Comparison of ENCODE assay signal across 9 cellular contexts in the genomic region with DNA sequence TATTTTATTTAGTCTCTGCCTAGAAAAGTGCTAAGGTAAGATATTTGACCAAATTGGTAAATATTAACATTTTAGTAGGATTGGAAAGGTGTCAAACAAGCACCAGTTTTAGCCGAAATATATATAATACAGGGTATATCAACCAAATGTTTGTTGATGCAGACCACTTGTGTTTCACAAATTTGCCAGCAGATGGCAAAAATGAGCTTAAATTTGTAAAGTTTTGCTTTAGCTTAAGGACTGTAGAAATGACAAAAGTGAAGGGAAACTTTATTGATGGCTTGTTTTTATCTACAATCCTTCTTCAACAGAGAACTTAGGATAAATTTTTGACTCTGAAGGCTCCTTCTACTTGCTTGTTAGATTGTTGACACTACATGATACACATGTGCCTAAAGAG. TPM values are rescaled to one million over a fixed set of nuclear protein-coding genes. Genes with fewer than 3 reads are reported as not detected.
DNase-seq lines count a peak whose midpoint lies in the region; ATAC-seq, FAIRE-seq and TF ChIP-seq lines count a peak whose summit lies in the region.
"Had no signal": no experiment of that assay in that cellular context is flagged by ENCODE, and none has a peak within 500 bp of the region (broad histone marks: within the 10 kb centered on the region; RNA-seq: fewer than 3 reads in every experiment).

No MANE protein-coding gene starts in this region.

- peak; percentile 10 to 52 (median 32) for DNase-seq in CD8-positive, alpha-beta memory T cell
- DNase-seq in H4 (ENCODE audit: low spot score) (peak; percentile 74), PC-9 (peak; percentile 37 to 57), GM12878 (ENCODE audit: low read depth, low spot score) (peak; percentile 8), HepG2 (ENCODE audit: low spot score) (peak; percentile 23), thoracic aorta (ENCODE audit: low spot score) (no peak)

- H4K20me1 ChIP-seq in PC-9 (ENCODE audit: insufficient read depth) (no peaks in the 10 kb centered on the region), GM12878 (ENCODE audit: control insufficient read depth, insufficient read depth) (no peaks in the 10 kb centered on the region), HepG2 (ENCODE audit: insufficient read depth, low read length) (no peaks in the 10 kb centered on the region)

- H3K79me2 ChIP-seq in PC-9 (ENCODE audit: low read depth) (peaks cover 1% of the 10 kb centered on the region), GM12878 (ENCODE audit: control insufficient read depth, insufficient read depth, low read length) (peaks cover 2% of the 10 kb centered on the region), HepG2 (ENCODE audit: insufficient read depth, low read length) (peaks cover 1% of the 10 kb centered on the region)

- H3K9ac ChIP-seq in GM12878 (ENCODE audit: control insufficient read depth, insufficient read depth, low read length) (no peak overlapping the region), HepG2 (ENCODE audit: insufficient read depth, low read depth, low read length) (no peak overlapping the region)

- H3K4me2 ChIP-seq in PC-9 (no peak overlapping the region), GM12878 (ENCODE audit: control insufficient read depth, insufficient read depth) (no peak overlapping the region), HepG2 (ENCODE audit: low read depth, low read length) (no peak overlapping the region)

- CTCF ChIA-PET in CD8-positive, alpha-beta memory T cell (lab: Charles Lee) = interaction anchor here (0.6 to 3.0 kb wide), 12 partner anchors 8 to 885 kb away, joined by 3 to 25 read pairs (median 4); a partner anchor contains a TSS
- CTCF ChIA-PET in PC-9 (lab: Charles Lee) = interaction anchor here (0.6 to 1.8 kb wide), 14 partner anchors 34 to 1540 kb away, joined by 3 to 61 read pairs (median 4); no protein-coding TSS in a partner anchor
- CTCF ChIA-PET in GM12878 (lab: Yijun Ruan, JAX) = interaction anchor here (0.6 to 8.0 kb wide), 44 partner anchors 9 to 1540 kb away, joined by 3 to 184 read pairs (median 4); no protein-coding TSS in a partner anchor
- CTCF ChIA-PET in HepG2 (lab: Yijun Ruan, JAX; ENCODE audit: low intra/inter-chr PET ratio, low total read pairs) = interaction anchor here (1.6 kb wide), 1 partner anchor 885 kb away, joined by 18 read pairs; no protein-coding TSS in a partner anchor

- intact Hi-C loops in PC-9 (cut with micrococcal nuclease; ENCODE audit: unreplicated experiment) = loop anchor here (1.0 to 2.0 kb wide), 3 partner anchors 33 to 935 kb away; no protein-coding TSS in a partner anchor
- intact Hi-C loops in GM12878 (cut with micrococcal nuclease; ENCODE audit: unreplicated experiment) = loop anchor here (1.0 to 5.0 kb wide), 3 partner anchors 599 to 934 kb away; no protein-coding TSS in a partner anchor
- intact Hi-C loops in HepG2 (cut with micrococcal nuclease; ENCODE audit: unreplicated experiment) = loop anchor here (1.0 to 2.0 kb wide), 2 partner anchors 597 to 885 kb away; no protein-coding TSS in a partner anchor

- H3K27ac Mint-ChIP-seq in CD8-positive, alpha-beta memory T cell = peak overlapping the region in 1 of 8 donors; percentile 41
- H3K27ac Mint-ChIP-seq: T-helper 1 cell treated with Interleukin-12 subunit alpha and Interleukin-12 subunit beta and Interleukin-4 antibody, amounts not matched to agents 30 μg/mL and 1 μg/mL, for 36 hours had no signal

- H3K36me3 ChIP-seq in CD8-positive, alpha-beta memory T cell (ENCODE audit: insufficient read depth, low read length) = no peaks in the 10 kb centered on the region
- H3K36me3 ChIP-seq in PC-9 (ENCODE audit: low read depth) = no peaks in the 10 kb centered on the region
- no peaks in the 10 kb centered on the region for H3K36me3 ChIP-seq in GM12878 (ENCODE audit: control insufficient read depth in 2 of 2, insufficient read depth in 2 of 2, low read length in 1 of 2)
- H3K36me3 ChIP-seq in HepG2 (replicated peaks in 1 of 2; ENCODE audit: control insufficient read depth in 1 of 2, insufficient read depth in 2 of 2, low read length in 2 of 2) = no peaks in the 10 kb centered on the region
- no peaks in the 10 kb centered on the region for H3K36me3 ChIP-seq in thoracic aorta

- TF ChIP-seq POLR2A in GM12878 (IDR thresholded peaks at IDR 0.05; ENCODE audit: low read depth, low read length) (no peak), HepG2 (IDR thresholded peaks at IDR 0.05; ENCODE audit: insufficient read depth in 1 of 2, low read depth in 2 of 2, low read length in 2 of 2) (no peak)

- H3K9me3 Mint-ChIP-seq in CD8-positive, alpha-beta memory T cell = no peaks in the 10 kb centered on the region
- H3K9me3 Mint-ChIP-seq: T-helper 1 cell treated with Interleukin-12 subunit alpha and Interleukin-12 subunit beta and Interleukin-4 antibody, amounts not matched to agents 30 μg/mL and 1 μg/mL, for 36 hours had no signal

- POLR2A ChIA-PET in CD8-positive, alpha-beta memory T cell (lab: Charles Lee) = no interaction called here
- POLR2A ChIA-PET in PC-9 (lab: Charles Lee; ENCODE audit: unreplicated experiment) = interaction anchor here (0.6 to 0.8 kb wide), 4 partner anchors 34 to 886 kb away, joined by 5 to 8 read pairs (median 6); no protein-coding TSS in a partner anchor
- POLR2A ChIA-PET in GM12878 (lab: Charles Lee) = interaction anchor here (0.6 kb wide), 1 partner anchor 627 kb away, joined by 3 read pairs; no protein-coding TSS in a partner anchor
- POLR2A ChIA-PET in HepG2 (lab: Yijun Ruan, JAX) = interaction anchor here (1.0 kb wide), 1 partner anchor 885 kb away, joined by 5 read pairs; no protein-coding TSS in a partner anchor

- H2AFZ ChIP-seq in PC-9 (no peak overlapping the region), GM12878 (ENCODE audit: control insufficient read depth, low read depth, low read length) (no peak overlapping the region), HepG2 (ENCODE audit: low read length) (no peak overlapping the region)

- no TSS peak for BruUV-seq in PC-9 (replicated peaks; lab: Mats Ljungman, UMichigan)
- no TSS peak for BruUV-seq in GM12878 (replicated peaks; lab: Mats Ljungman, UMichigan)
- no TSS peak for BruUV-seq in HepG2 (replicated peaks; lab: Mats Ljungman, UMichigan)

- H3K9me2 ChIP-seq in PC-9 (ENCODE audit: insufficient read depth) = peaks cover 3% of the 10 kb centered on the region; the same call in 1 of the 2 replicates

- RAD21 ChIA-PET in GM12878 (lab: Charles Lee; ENCODE audit: unreplicated experiment) = interaction anchor here (0.7 to 8.1 kb wide), 17 partner anchors 13 to 897 kb away, joined by 3 to 123 read pairs (median 5); no protein-coding TSS in a partner anchor

- H3K4me3 Mint-ChIP-seq in CD8-positive, alpha-beta memory T cell = no peak overlapping the region
- H3K4me3 Mint-ChIP-seq: T-helper 1 cell treated with Interleukin-12 subunit alpha and Interleukin-12 subunit beta and Interleukin-4 antibody, amounts not matched to agents 30 μg/mL and 1 μg/mL, for 36 hours had no signal

- TF ChIP-seq CTCF in PC-9 (conservative IDR thresholded peaks at IDR 0.05) = peak; percentile 81
- peak; percentile 46 to 59 (median 49); a peak in 5 of 6 replicates for TF ChIP-seq CTCF in GM12878 (IDR thresholded peaks at IDR 0.05 in 2 of 3, conservative IDR thresholded peaks at IDR 0.05 in 1 of 3; ENCODE audit: control insufficient read depth in 2 of 3, extremely low read depth in 1 of 3, insufficient read depth in 1 of 3, low read depth in 3 of 3, low read length in 3 of 3)
- TF ChIP-seq CTCF in HepG2 (CRISPR knock-in tag; IDR thresholded peaks at IDR 0.05) = peak; percentile 47
- peak; percentile 49 for TF ChIP-seq CTCF in thoracic aorta (IDR thresholded peaks at IDR 0.05)

- peaks cover 8% of the 10 kb centered on the region for H3K4me1 ChIP-seq in CD8-positive, alpha-beta memory T cell (ENCODE audit: insufficient read depth, low read length)
- H3K4me1 ChIP-seq in PC-9 (replicated peaks; ENCODE audit: insufficient read depth) (no peaks in the 10 kb centered on the region), GM12878 (ENCODE audit: control insufficient read depth, insufficient read depth, low read length) (no peaks in the 10 kb centered on the region), HepG2 (ENCODE audit: insufficient read depth, low read length) (peaks cover 10% of the 10 kb centered on the region; the same call in 1 of the 2 replicates), thoracic aorta (ENCODE audit: control insufficient read depth in 1 of 2, low read depth in 2 of 2) (peaks cover 6 to 7% of the 10 kb centered on the region in 2 donors)

- ATAC-seq in GM12878 = peak; percentile 38
- no peak for ATAC-seq in HepG2
- no peak for ATAC-seq in thoracic aorta (ENCODE audit: insufficient number of reproducible peaks, low FRiP score, low read depth)
- ATAC-seq in HG02571 (IDR thresholded peaks at IDR 0.05; ENCODE audit: unreplicated experiment) = no peak
- ATAC-seq in HG02798 (IDR thresholded peaks at IDR 0.05; ENCODE audit: poor library complexity, unreplicated experiment) = no peak

- H3K4me1 Mint-ChIP-seq in CD8-positive, alpha-beta memory T cell = peaks cover 17 to 21% (median 17%) of the 10 kb centered on the region in 3 donors

- H3K27me3 Mint-ChIP-seq in CD8-positive, alpha-beta memory T cell = peaks cover 2 to 11% of the 10 kb centered on the region in 2 donors

- TF ChIP-seq EP300 in GM12878 (IDR thresholded peaks at IDR 0.05; ENCODE audit: borderline replicate concordance in 1 of 2, control insufficient read depth in 1 of 2, low read depth in 2 of 2, low read length in 2 of 2) (no peak), HepG2 (IDR thresholded peaks at IDR 0.05; ENCODE audit: low read depth in 2 of 2, low read length in 2 of 2) (no peak), HepG2 (CRISPR knock-in tag; IDR thresholded peaks at IDR 0.05; ENCODE audit: borderline replicate concordance) (no peak)

- H3K9me3 ChIP-seq in CD8-positive, alpha-beta memory T cell (ENCODE audit: low read length) = no peaks in the 10 kb centered on the region
- H3K9me3 ChIP-seq in PC-9 (ENCODE audit: insufficient read depth, low read depth) (peaks cover 7% of the 10 kb centered on the region; the same call in 1 of the 2 replicates), GM12878 (replicated peaks; ENCODE audit: control insufficient read depth, insufficient read depth, low read length) (no peaks in the 10 kb centered on the region), HepG2 (ENCODE audit: low read length) (no peaks in the 10 kb centered on the region), thoracic aorta (no peaks in the 10 kb centered on the region)

- peaks cover 0 to 3% (median 0%) of the 10 kb centered on the region in 3 donors for H3K36me3 Mint-ChIP-seq in CD8-positive, alpha-beta memory T cell

- SMC1A ChIA-PET in GM12878 (lab: Charles Lee; ENCODE audit: uncharacterized antibody, unreplicated experiment) = interaction anchor here (0.8 to 5.0 kb wide), 20 partner anchors 11 to 1545 kb away, joined by 3 to 87 read pairs (median 3); no protein-coding TSS in a partner anchor

- H3K27me3 ChIP-seq in CD8-positive, alpha-beta memory T cell (ENCODE audit: insufficient read depth, low read length, poor library complexity, severe bottlenecking) = no peaks in the 10 kb centered on the region
- H3K27me3 ChIP-seq in PC-9 (ENCODE audit: insufficient read depth, low read depth) (no peaks in the 10 kb centered on the region), GM12878 (replicated peaks in 1 of 2; ENCODE audit: control insufficient read depth in 2 of 2, insufficient read depth in 2 of 2, low read length in 1 of 2) (no peaks in the 10 kb centered on the region; a peak in 1 of 4 replicates), HepG2 (ENCODE audit: control insufficient read depth in 1 of 2, insufficient read depth in 2 of 2, low read length in 2 of 2) (peaks cover 0 to under 1% of the 10 kb centered on the region in 2 experiments; a peak in 1 of 5 replicates), thoracic aorta (replicated peaks; ENCODE audit: insufficient read depth) (no peaks in the 10 kb centered on the region)

- TF ChIP-seq RAD21 in GM12878 (IDR thresholded peaks at IDR 0.05; ENCODE audit: insufficient read depth, low read depth, low read length) = peak; percentile 48; the same call in 1 of the 2 replicates
- no peak for TF ChIP-seq RAD21 in HepG2 (CRISPR knock-in tag; IDR thresholded peaks at IDR 0.05)

- in situ Hi-C loops in GM12878 (cut with MboI) = loop anchor here (5.0 kb wide), 1 partner anchor 884 kb away; no protein-coding TSS in a partner anchor
- in situ Hi-C loops in HepG2 (cut with HindIII; ENCODE audit: extremely low pct_ligation_motif_present, low pct_unique_long_range_greater_than_20kb) = no loop called here

- no peaks in the 10 kb centered on the region for H3F3A ChIP-seq in PC-9 (ENCODE audit: insufficient read depth, low read depth)

- 0% methylated on average over 1 of the region's 1 CpG for WGBS in GM12878 (ENCODE audit: insufficient coverage, insufficient replicate concordance, low lambda C conversion rate, missing lambda C conversion rate)
- WGBS in HepG2 (ENCODE audit: low lambda C conversion rate) = 7% methylated on average over 1 of the region's 1 CpG

- no peak overlapping the region for H3K27ac ChIP-seq in CD8-positive, alpha-beta memory T cell (ENCODE audit: low read depth, low read length)
- H3K27ac ChIP-seq in PC-9 (no peak overlapping the region), GM12878 (ENCODE audit: control insufficient read depth, insufficient read depth) (no peak overlapping the region), HepG2 (ENCODE audit: extremely low read length, insufficient read depth, low read length) (no peak overlapping the region), thoracic aorta (no peak overlapping the region)

- FAIRE-seq in GM12878 (lab: Jason Lieb, UNC) = no peak
- no peak for FAIRE-seq in HepG2 (lab: Jason Lieb, UNC)

- H3K4me3 ChIP-seq in CD8-positive, alpha-beta memory T cell (ENCODE audit: low read length) = no peak overlapping the region
- H3K4me3 ChIP-seq in PC-9 (no peak overlapping the region), GM12878 (no peak overlapping the region), HepG2 (replicated peaks in 1 of 3; ENCODE audit: insufficient read depth in 1 of 3, low read depth in 2 of 3, low read length in 3 of 3) (no peak overlapping the region), thoracic aorta (no peak overlapping the region)

RNA-seq across cellular contexts. Expression of a gene that starts 4.8 kb away (rescaled TPM):
- 10 to 100 TPM; 30.6 to 35.5 TPM for total RNA-seq in CD8-positive, alpha-beta memory T cell
- polyA plus RNA-seq in CD8-positive, alpha-beta memory T cell = 40.3 TPM
- 61.5 and 74.3 TPM in 2 replicates for total RNA-seq in H4 (2014; rRNA removed; shearing (Covaris generic))
- total RNA-seq in PC-9 (2021) (14.5 and 14.8 TPM in 2 replicates), GM12878 (2014; rRNA removed) (27.8 and 34.4 TPM in 2 replicates), GM12878 (2014; rRNA removed; fragmentation: Illumina TruSeq; extraction: Trizol) (29.9 and 31.4 TPM in 2 replicates), GM12878 (2021) (22.5 and 23.3 TPM in 2 replicates), HepG2 (2016; rRNA removed; fragmentation: Illumina TruSeq; extraction: Trizol) (14.9 and 25.3 TPM in 2 replicates), thoracic aorta (10 to 100 TPM in 1 of 2 donors, 1 to 10 TPM in 1; 6.6 to 20.9 TPM)
- 12.0 and 14.0 TPM in 2 replicates for total RNA-seq in GM12878 (2013; cell fraction: nucleolus; rRNA removed)
- 5.4 TPM for polyA plus RNA-seq in GM12878 (2011; ENCODE audit: low read depth)
- polyA plus RNA-seq in GM12878 (2011; rRNA removed) (27.7 and 43.7 TPM in 2 replicates), GM12878 (2014; fragmentation: Illumina TruSeq; extraction: Trizol) (28.0 and 36.9 TPM in 2 replicates), GM12878 (2014; fragmentation: Nextera tagmentation; extraction: Ambion mirVana) (100 to 1,000 TPM in 1 of 2 experiments, 10 to 100 TPM in 1; 95.3 to 129 TPM), GM12878 (2014; rRNA removed) (16.9 and 17.0 TPM in 2 replicates), GM12878 (2016; fragmentation: Nextera tagmentation; extraction: Ambion mirVana) (10 to 100 TPM; 47.9 to 54.2 TPM), HepG2 (2011; rRNA removed) (7.1 and 8.0 TPM in 2 replicates)
- 10.3 and 10.4 TPM in 2 replicates for polyA plus RNA-seq in GM12878 (2011; cell fraction: cytosol; rRNA removed)
- polyA plus RNA-seq in GM12878 (2011; cell fraction: nucleus; rRNA removed) = 10.2 and 12.3 TPM in 2 replicates
- 10.6 and 12.4 TPM in 2 replicates for polyA plus RNA-seq in GM12878 (2012)
- polyA minus RNA-seq in GM12878 (2011; rRNA and poly(A)+ RNA removed) = 16.9 and 21.0 TPM in 2 replicates
- 6.4 and 9.0 TPM in 2 replicates for polyA minus RNA-seq in GM12878 (2011; cell fraction: cytosol; rRNA and poly(A)+ RNA removed)
- polyA minus RNA-seq in GM12878 (2011; cell fraction: nucleus; rRNA and poly(A)+ RNA removed) = 10.4 and 15.8 TPM in 2 replicates
- total RNA-seq in HepG2 (2016; cell fraction: cytosol; rRNA removed; fragmentation: Illumina TruSeq; extraction: Trizol; ENCODE audit: low read depth) = 0.97 and 1.0 TPM in 2 replicates
- total RNA-seq in HepG2 (2016; cell fraction: insoluble cytoplasmic fraction; rRNA removed; fragmentation: Illumina TruSeq; extraction: Trizol) = 18.5 and 27.4 TPM in 2 replicates
- total RNA-seq in HepG2 (2016; cell fraction: membrane; rRNA removed; fragmentation: Illumina TruSeq; extraction: Trizol) = 5.2 and 6.4 TPM in 2 replicates
- 9.4 and 12.6 TPM in 2 replicates for total RNA-seq in HepG2 (2016; cell fraction: nucleus; rRNA removed; fragmentation: Illumina TruSeq; extraction: Trizol)
- polyA plus RNA-seq in HepG2 (2011; cell fraction: cytosol; rRNA removed) = 2.8 and 4.7 TPM in 2 replicates
- polyA plus RNA-seq in HepG2 (2011; cell fraction: nucleus; rRNA removed) = 3.1 and 6.5 TPM in 2 replicates
- 7.8 and 8.5 TPM in 2 replicates for polyA plus RNA-seq in HepG2 (2012)
- 0.67 and 1.2 TPM in 2 replicates for polyA plus RNA-seq in HepG2 (2016; cell fraction: cytosol; fragmentation: Illumina TruSeq; extraction: Trizol; ENCODE audit: low read depth)
- 19.6 and 20.3 TPM in 2 replicates for polyA plus RNA-seq in HepG2 (2016; cell fraction: insoluble cytoplasmic fraction; fragmentation: Illumina TruSeq; extraction: Trizol; ENCODE audit: low read depth)
- polyA plus RNA-seq in HepG2 (2016; cell fraction: membrane; fragmentation: Illumina TruSeq; extraction: Trizol; ENCODE audit: low read depth) = 2.0 and 2.3 TPM in 2 replicates
- polyA plus RNA-seq in HepG2 (2016; cell fraction: nucleus; fragmentation: Illumina TruSeq; extraction: Trizol; ENCODE audit: insufficient read depth, low read depth) = 12.0 and 14.5 TPM in 2 replicates
- 9.2 and 12.5 TPM in 2 replicates for polyA minus RNA-seq in HepG2 (2011; rRNA and poly(A)+ RNA removed; ENCODE audit: low replicate concordance)
- polyA minus RNA-seq in HepG2 (2011; cell fraction: cytosol; rRNA and poly(A)+ RNA removed) = 7.1 and 7.4 TPM in 2 replicates
- 14.4 and 15.2 TPM in 2 replicates for polyA minus RNA-seq in HepG2 (2011; cell fraction: nucleus; rRNA and poly(A)+ RNA removed)

RNA-seq across cellular contexts. Expression of a gene that starts 59.7 kb away (rescaled TPM):
- total RNA-seq in CD8-positive, alpha-beta memory T cell = not detected
- not detected for polyA plus RNA-seq in CD8-positive, alpha-beta memory T cell
- total RNA-seq in H4 (2014; rRNA removed; shearing (Covaris generic)) = not detected in 2 replicates
- not detected in 2 replicates for total RNA-seq in PC-9 (2021)
- 0.08 TPM in 1 of 2 replicates, not detected in the other for total RNA-seq in GM12878 (2013; cell fraction: nucleolus; rRNA removed)
- total RNA-seq in GM12878 (2014; rRNA removed) = not detected in 2 replicates
- total RNA-seq in GM12878 (2014; rRNA removed; fragmentation: Illumina TruSeq; extraction: Trizol) = not detected in 2 replicates
- not detected in 2 replicates for total RNA-seq in GM12878 (2021)
- not detected for polyA plus RNA-seq in GM12878 (2011; ENCODE audit: low read depth)
- 0.36 TPM in 1 of 2 replicates, not detected in the other for polyA plus RNA-seq in GM12878 (2011; rRNA removed)
- polyA plus RNA-seq in GM12878 (2011; cell fraction: cytosol; rRNA removed) = not detected in 2 replicates
- 0.10 and 0.13 TPM in 2 replicates for polyA plus RNA-seq in GM12878 (2011; cell fraction: nucleus; rRNA removed)
- polyA plus RNA-seq in GM12878 (2012) = not detected in 2 replicates
- polyA plus RNA-seq in GM12878 (2014; fragmentation: Illumina TruSeq; extraction: Trizol) = not detected in 2 replicates
- not detected for polyA plus RNA-seq in GM12878 (2014; fragmentation: Nextera tagmentation; extraction: Ambion mirVana)
- 0.04 TPM in 1 of 2 replicates, not detected in the other for polyA plus RNA-seq in GM12878 (2014; rRNA removed)
- not detected for polyA plus RNA-seq in GM12878 (2016; fragmentation: Nextera tagmentation; extraction: Ambion mirVana)
- not detected in 2 replicates for polyA minus RNA-seq in GM12878 (2011; rRNA and poly(A)+ RNA removed)
- polyA minus RNA-seq in GM12878 (2011; cell fraction: cytosol; rRNA and poly(A)+ RNA removed) = not detected in 2 replicates
- not detected in 2 replicates for polyA minus RNA-seq in GM12878 (2011; cell fraction: nucleus; rRNA and poly(A)+ RNA removed)
- total RNA-seq in HepG2 (2016; rRNA removed; fragmentation: Illumina TruSeq; extraction: Trizol) = not detected in 2 replicates
- total RNA-seq in HepG2 (2016; cell fraction: cytosol; rRNA removed; fragmentation: Illumina TruSeq; extraction: Trizol; ENCODE audit: low read depth) = not detected in 2 replicates
- total RNA-seq in HepG2 (2016; cell fraction: insoluble cytoplasmic fraction; rRNA removed; fragmentation: Illumina TruSeq; extraction: Trizol) = not detected in 2 replicates
- total RNA-seq in HepG2 (2016; cell fraction: membrane; rRNA removed; fragmentation: Illumina TruSeq; extraction: Trizol) = not detected in 2 replicates
- not detected in 2 replicates for total RNA-seq in HepG2 (2016; cell fraction: nucleus; rRNA removed; fragmentation: Illumina TruSeq; extraction: Trizol)
- not detected in 2 replicates for polyA plus RNA-seq in HepG2 (2011; rRNA removed)
- not detected in 2 replicates for polyA plus RNA-seq in HepG2 (2011; cell fraction: cytosol; rRNA removed)
- polyA plus RNA-seq in HepG2 (2011; cell fraction: nucleus; rRNA removed) = not detected in 2 replicates
- not detected in 2 replicates for polyA plus RNA-seq in HepG2 (2012)
- not detected in 2 replicates for polyA plus RNA-seq in HepG2 (2016; cell fraction: cytosol; fragmentation: Illumina TruSeq; extraction: Trizol; ENCODE audit: low read depth)
- polyA plus RNA-seq in HepG2 (2016; cell fraction: insoluble cytoplasmic fraction; fragmentation: Illumina TruSeq; extraction: Trizol; ENCODE audit: low read depth) = not detected in 2 replicates
- polyA plus RNA-seq in HepG2 (2016; cell fraction: membrane; fragmentation: Illumina TruSeq; extraction: Trizol; ENCODE audit: low read depth) = not detected in 2 replicates
- polyA plus RNA-seq in HepG2 (2016; cell fraction: nucleus; fragmentation: Illumina TruSeq; extraction: Trizol; ENCODE audit: insufficient read depth, low read depth) = not detected in 2 replicates
- not detected in 2 replicates for polyA minus RNA-seq in HepG2 (2011; rRNA and poly(A)+ RNA removed; ENCODE audit: low replicate concordance)
- not detected in 2 replicates for polyA minus RNA-seq in HepG2 (2011; cell fraction: cytosol; rRNA and poly(A)+ RNA removed)
- polyA minus RNA-seq in HepG2 (2011; cell fraction: nucleus; rRNA and poly(A)+ RNA removed) = not detected in 2 replicates
- not detected for total RNA-seq in thoracic aorta
